1 cellular context compared by ENCODE assay signal in the genomic region with DNA sequence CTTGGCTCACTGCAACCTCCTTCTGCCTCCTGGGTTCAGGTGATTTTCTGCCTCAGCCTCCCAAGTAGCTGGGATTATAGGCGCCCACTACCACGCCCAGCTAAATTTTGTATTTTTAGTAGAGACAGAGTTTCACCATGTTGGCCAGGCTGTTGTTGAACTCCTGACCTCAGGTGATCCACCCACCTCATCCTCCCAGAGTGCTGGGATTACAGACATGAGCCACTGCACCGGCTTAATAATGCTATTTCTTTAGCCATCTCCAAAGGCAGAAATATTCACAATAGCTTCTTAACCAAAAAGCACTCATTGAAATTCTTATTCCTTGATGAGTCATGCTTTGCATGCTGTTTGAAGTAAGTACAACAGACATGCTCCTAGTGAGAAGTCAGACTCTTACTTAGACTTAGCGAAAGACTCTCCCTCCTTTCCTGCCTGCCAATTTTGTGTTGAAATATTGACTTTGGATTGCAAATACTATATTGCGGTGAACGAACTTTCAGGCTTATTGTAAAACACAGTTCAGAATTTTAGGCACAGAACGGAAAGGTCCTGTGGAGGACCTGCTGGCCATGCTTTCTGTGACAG.
TF ChIP-seq lines count a peak whose summit lies in the region.

No MANE protein-coding gene starts in this region.

TF ChIP-seq in HepG2, 621 proteins besides CTCF, POLR2A, EP300 and RAD21 (continued from another document and continues in another):
- no peak for TF ChIP-seq CEBPZ (IDR thresholded peaks at IDR 0.05; ENCODE audit: low read length)
- TF ChIP-seq, protein P1, sequence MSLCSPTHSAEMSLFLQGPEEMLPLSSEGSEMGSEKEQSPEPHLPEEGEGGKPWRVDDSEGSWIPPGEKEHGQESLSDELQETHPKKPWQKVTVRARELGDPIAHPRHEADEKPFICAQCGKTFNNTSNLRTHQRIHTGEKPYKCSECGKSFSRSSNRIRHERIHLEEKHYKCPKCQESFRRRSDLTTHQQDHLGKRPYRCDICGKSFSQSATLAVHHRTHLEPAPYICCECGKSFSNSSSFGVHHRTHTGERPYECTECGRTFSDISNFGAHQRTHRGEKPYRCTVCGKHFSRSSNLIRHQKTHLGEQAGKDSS (CRISPR knock-in tag; IDR thresholded peaks at IDR 0.05; ENCODE audit: borderline replicate concordance, low read depth), result no peak
- no peak for TF ChIP-seq HINFP (CRISPR knock-in tag; IDR thresholded peaks at IDR 0.05; ENCODE audit: low read depth)
- no peak for TF ChIP-seq ZNF557 (CRISPR knock-in tag; IDR thresholded peaks at IDR 0.05)
- no peak for TF ChIP-seq ZNF616 (CRISPR knock-in tag; IDR thresholded peaks at IDR 0.05; ENCODE audit: low read depth)
- no peak for TF ChIP-seq ZNF800 (CRISPR knock-in tag; IDR thresholded peaks at IDR 0.05)
- no peak for TF ChIP-seq TAF15 (IDR thresholded peaks at IDR 0.05; ENCODE audit: low read depth, low read length, poor library complexity, severe bottlenecking)
- TF ChIP-seq XRCC5 (optimal IDR thresholded peaks at IDR 0.05; ENCODE audit: low read length), result no peak
- no peak for TF ChIP-seq ZNF18 (CRISPR knock-in tag; IDR thresholded peaks at IDR 0.05; ENCODE audit: insufficient replicate concordance)
- TF ChIP-seq NCOR1 (IDR thresholded peaks at IDR 0.05; ENCODE audit: borderline replicate concordance, low read length), result peak; percentile 61; the same call in 1 of the 2 replicates
- TF ChIP-seq, protein P2, sequence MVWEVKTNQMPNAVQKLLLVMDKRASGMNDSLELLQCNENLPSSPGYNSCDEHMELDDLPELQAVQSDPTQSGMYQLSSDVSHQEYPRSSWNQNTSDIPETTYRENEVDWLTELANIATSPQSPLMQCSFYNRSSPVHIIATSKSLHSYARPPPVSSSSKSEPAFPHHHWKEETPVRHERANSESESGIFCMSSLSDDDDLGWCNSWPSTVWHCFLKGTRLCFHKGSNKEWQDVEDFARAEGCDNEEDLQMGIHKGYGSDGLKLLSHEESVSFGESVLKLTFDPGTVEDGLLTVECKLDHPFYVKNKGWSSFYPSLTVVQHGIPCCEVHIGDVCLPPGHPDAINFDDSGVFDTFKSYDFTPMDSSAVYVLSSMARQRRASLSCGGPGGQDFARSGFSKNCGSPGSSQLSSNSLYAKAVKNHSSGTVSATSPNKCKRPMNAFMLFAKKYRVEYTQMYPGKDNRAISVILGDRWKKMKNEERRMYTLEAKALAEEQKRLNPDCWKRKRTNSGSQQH (CRISPR knock-in tag; IDR thresholded peaks at IDR 0.05; ENCODE audit: low read depth), result no peak
- TF ChIP-seq PAWR (CRISPR knock-in tag; IDR thresholded peaks at IDR 0.05; ENCODE audit: borderline replicate concordance), result no peak
- TF ChIP-seq ZNF33A (CRISPR knock-in tag; IDR thresholded peaks at IDR 0.05; ENCODE audit: borderline replicate concordance), result no peak
- 0 out of 2 replicates have a peak, but pooled peaks have one; percentile 32 for TF ChIP-seq MBD4 (IDR thresholded peaks at IDR 0.05; ENCODE audit: borderline replicate concordance, low read length)
- peak; percentile 53 for TF ChIP-seq ASH2L (IDR thresholded peaks at IDR 0.05; ENCODE audit: insufficient read length, low read depth, low read length)
- no peak for TF ChIP-seq JUN (CRISPR knock-in tag; IDR thresholded peaks at IDR 0.05)
- TF ChIP-seq ZNF740 (CRISPR knock-in tag; IDR thresholded peaks at IDR 0.05), result peak; percentile 22; the same call in 1 of the 2 replicates
- TF ChIP-seq SCMH1 (CRISPR knock-in tag; IDR thresholded peaks at IDR 0.05; ENCODE audit: borderline replicate concordance), result no peak
- TF ChIP-seq, protein P3, sequence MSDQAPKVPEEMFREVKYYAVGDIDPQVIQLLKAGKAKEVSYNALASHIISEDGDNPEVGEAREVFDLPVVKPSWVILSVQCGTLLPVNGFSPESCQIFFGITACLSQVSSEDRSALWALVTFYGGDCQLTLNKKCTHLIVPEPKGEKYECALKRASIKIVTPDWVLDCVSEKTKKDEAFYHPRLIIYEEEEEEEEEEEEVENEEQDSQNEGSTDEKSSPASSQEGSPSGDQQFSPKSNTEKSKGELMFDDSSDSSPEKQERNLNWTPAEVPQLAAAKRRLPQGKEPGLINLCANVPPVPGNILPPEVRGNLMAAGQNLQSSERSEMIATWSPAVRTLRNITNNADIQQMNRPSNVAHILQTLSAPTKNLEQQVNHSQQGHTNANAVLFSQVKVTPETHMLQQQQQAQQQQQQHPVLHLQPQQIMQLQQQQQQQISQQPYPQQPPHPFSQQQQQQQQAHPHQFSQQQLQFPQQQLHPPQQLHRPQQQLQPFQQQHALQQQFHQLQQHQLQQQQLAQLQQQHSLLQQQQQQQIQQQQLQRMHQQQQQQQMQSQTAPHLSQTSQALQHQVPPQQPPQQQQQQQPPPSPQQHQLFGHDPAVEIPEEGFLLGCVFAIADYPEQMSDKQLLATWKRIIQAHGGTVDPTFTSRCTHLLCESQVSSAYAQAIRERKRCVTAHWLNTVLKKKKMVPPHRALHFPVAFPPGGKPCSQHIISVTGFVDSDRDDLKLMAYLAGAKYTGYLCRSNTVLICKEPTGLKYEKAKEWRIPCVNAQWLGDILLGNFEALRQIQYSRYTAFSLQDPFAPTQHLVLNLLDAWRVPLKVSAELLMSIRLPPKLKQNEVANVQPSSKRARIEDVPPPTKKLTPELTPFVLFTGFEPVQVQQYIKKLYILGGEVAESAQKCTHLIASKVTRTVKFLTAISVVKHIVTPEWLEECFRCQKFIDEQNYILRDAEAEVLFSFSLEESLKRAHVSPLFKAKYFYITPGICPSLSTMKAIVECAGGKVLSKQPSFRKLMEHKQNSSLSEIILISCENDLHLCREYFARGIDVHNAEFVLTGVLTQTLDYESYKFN (CRISPR knock-in tag; conservative IDR thresholded peaks at IDR 0.05), result peak; percentile 63
- TF ChIP-seq ONECUT2 (CRISPR knock-in tag; IDR thresholded peaks at IDR 0.05), result peak; percentile 58; the same call in 1 of the 2 replicates
- no peak for TF ChIP-seq ZNF343 (CRISPR knock-in tag; IDR thresholded peaks at IDR 0.05)
- TF ChIP-seq, protein P4, sequence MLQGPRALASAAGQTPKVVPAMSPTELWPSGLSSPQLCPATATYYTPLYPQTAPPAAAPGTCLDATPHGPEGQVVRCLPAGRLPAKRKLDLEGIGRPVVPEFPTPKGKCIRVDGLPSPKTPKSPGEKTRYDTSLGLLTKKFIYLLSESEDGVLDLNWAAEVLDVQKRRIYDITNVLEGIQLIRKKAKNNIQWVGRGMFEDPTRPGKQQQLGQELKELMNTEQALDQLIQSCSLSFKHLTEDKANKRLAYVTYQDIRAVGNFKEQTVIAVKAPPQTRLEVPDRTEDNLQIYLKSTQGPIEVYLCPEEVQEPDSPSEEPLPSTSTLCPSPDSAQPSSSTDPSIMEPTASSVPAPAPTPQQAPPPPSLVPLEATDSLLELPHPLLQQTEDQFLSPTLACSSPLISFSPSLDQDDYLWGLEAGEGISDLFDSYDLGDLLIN (CRISPR knock-in tag; IDR thresholded peaks at IDR 0.05; ENCODE audit: borderline replicate concordance), result no peak
- no peak for TF ChIP-seq ZNF7 (CRISPR knock-in tag; IDR thresholded peaks at IDR 0.05)
- 0 out of 2 replicates have a peak, but pooled peaks have one; percentile 10 for TF ChIP-seq ZNF124 (CRISPR knock-in tag; IDR thresholded peaks at IDR 0.05)
- no peak for TF ChIP-seq ZUFSP (CRISPR knock-in tag; IDR thresholded peaks at IDR 0.05; ENCODE audit: borderline replicate concordance)
- no peak for TF ChIP-seq ZNF431 (CRISPR knock-in tag; IDR thresholded peaks at IDR 0.05; ENCODE audit: borderline replicate concordance, low read depth)
- TF ChIP-seq, protein P5, sequence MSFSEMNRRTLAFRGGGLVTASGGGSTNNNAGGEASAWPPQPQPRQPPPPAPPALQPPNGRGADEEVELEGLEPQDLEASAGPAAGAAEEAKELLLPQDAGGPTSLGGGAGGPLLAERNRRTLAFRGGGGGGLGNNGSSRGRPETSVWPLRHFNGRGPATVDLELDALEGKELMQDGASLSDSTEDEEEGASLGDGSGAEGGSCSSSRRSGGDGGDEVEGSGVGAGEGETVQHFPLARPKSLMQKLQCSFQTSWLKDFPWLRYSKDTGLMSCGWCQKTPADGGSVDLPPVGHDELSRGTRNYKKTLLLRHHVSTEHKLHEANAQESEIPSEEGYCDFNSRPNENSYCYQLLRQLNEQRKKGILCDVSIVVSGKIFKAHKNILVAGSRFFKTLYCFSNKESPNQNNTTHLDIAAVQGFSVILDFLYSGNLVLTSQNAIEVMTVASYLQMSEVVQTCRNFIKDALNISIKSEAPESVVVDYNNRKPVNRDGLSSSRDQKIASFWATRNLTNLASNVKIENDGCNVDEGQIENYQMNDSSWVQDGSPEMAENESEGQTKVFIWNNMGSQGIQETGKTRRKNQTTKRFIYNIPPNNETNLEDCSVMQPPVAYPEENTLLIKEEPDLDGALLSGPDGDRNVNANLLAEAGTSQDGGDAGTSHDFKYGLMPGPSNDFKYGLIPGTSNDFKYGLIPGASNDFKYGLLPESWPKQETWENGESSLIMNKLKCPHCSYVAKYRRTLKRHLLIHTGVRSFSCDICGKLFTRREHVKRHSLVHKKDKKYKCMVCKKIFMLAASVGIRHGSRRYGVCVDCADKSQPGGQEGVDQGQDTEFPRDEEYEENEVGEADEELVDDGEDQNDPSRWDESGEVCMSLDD (CRISPR knock-in tag; IDR thresholded peaks at IDR 0.05; ENCODE audit: borderline replicate concordance), result no peak
- TF ChIP-seq TEAD2 (CRISPR knock-in tag; IDR thresholded peaks at IDR 0.05), result no peak
